Comparison of ENCODE assay signal across 5 cellular contexts in genomic region chr1:182133181-182133580, GRCh38.
"Had no signal": no experiment of that assay in that cellular context is flagged by ENCODE, and none has a peak within 500 bp of the region (broad histone marks: within the 10 kb centered on the region; RNA-seq: fewer than 3 reads in every experiment).

No MANE protein-coding gene starts in this region.

- DNase-seq: IMR-90, KBM-7, KG1 had no signal

- H3K4me3 ChIP-seq: K562 had no signal

- H3K27ac ChIP-seq: HL-60 had no signal
